Comparison of ENCODE assay signal across 8 cellular contexts in genomic region chr11:75563978-75564552, GRCh38.
DNase-seq lines count a peak whose midpoint lies in the region; ATAC-seq and TF ChIP-seq lines count a peak whose summit lies in the region.

No MANE protein-coding gene starts in this region.

- H3K9me3 Mint-ChIP-seq in T-helper 2 cell treated with Interferon-gamma antibody and Interleukin-4, amounts not matched to agents 5 μg/mL and 100 μg/mL, for 36 hours: no peaks in the 10 kb centered on the region
- H3K9me3 Mint-ChIP-seq in stimulated activated memory B cell treated with anti-CD40 and anti-IgM and Interleukin-4, amounts not matched to agents 10 μg/mL and 1 μg/mL and 100 μg/mL, for 72 hours: no peaks in the 10 kb centered on the region

- no peak for ATAC-seq in stimulated activated memory B cell treated with anti-CD40 and anti-IgM and Interleukin-4, amounts not matched to agents 10 μg/mL and 1 μg/mL and 100 μg/mL, for 72 hours

- H3K27ac Mint-ChIP-seq in T-helper 2 cell treated with Interferon-gamma antibody and Interleukin-4, amounts not matched to agents 5 μg/mL and 100 μg/mL, for 36 hours: peak overlapping the region; percentile 74
- H3K27ac Mint-ChIP-seq in stimulated activated memory B cell treated with anti-CD40 and anti-IgM and Interleukin-4, amounts not matched to agents 10 μg/mL and 1 μg/mL and 100 μg/mL, for 72 hours: peak overlapping the region; percentile 92

- peaks cover 22% of the 10 kb centered on the region for H3K4me1 Mint-ChIP-seq in T-helper 2 cell treated with Interferon-gamma antibody and Interleukin-4, amounts not matched to agents 5 μg/mL and 100 μg/mL, for 36 hours (ENCODE audit: low read depth)
- H3K4me1 Mint-ChIP-seq in stimulated activated memory B cell treated with anti-CD40 and anti-IgM and Interleukin-4, amounts not matched to agents 10 μg/mL and 1 μg/mL and 100 μg/mL, for 72 hours: peaks cover 26% of the 10 kb centered on the region

- H3K36me3 Mint-ChIP-seq in T-helper 2 cell treated with Interferon-gamma antibody and Interleukin-4, amounts not matched to agents 5 μg/mL and 100 μg/mL, for 36 hours (ENCODE audit: low read depth): peaks cover 8% of the 10 kb centered on the region
- peaks cover 13% of the 10 kb centered on the region for H3K36me3 Mint-ChIP-seq in stimulated activated memory B cell treated with anti-CD40 and anti-IgM and Interleukin-4, amounts not matched to agents 10 μg/mL and 1 μg/mL and 100 μg/mL, for 72 hours

- in situ Hi-C loops in astrocyte of the spinal cord (cut with HindIII; ENCODE audit: low sequenced_read_pairs): no loop called here

- peak overlapping the region; percentile 94 for H3K4me3 ChIP-seq in astrocyte of the spinal cord (ENCODE audit: low read depth, low read length)

- peak; percentile 72 for TF ChIP-seq CTCF in astrocyte of the spinal cord (IDR thresholded peaks at IDR 0.05; ENCODE audit: low read depth, low read length)

- DNase-seq in T-helper 2 cell treated with Interferon-gamma antibody and Interleukin-4, amounts not matched to agents 5 μg/mL and 100 μg/mL, for 36 hours (ENCODE audit: low spot score): no peak
- DNase-seq in T-helper 2 cell (no peak), astrocyte of the spinal cord (ENCODE audit: low read depth, low spot score) (peak; percentile 89), iPS-NIHi11 (ENCODE audit: low spot score) (peak; percentile 70), SHP77 treated with DMSO at 0.1 percent for 48 hours (lab: John Stamatoyannopoulos, UW) (no peak), NCI-H345 treated with DMSO at 0.1 percent for 48 hours (lab: John Stamatoyannopoulos, UW; ENCODE audit: unreplicated experiment) (no peak), inferior parietal cortex (ENCODE audit: extremely low spot score) (no peak)

- H3K27me3 Mint-ChIP-seq in T-helper 2 cell treated with Interferon-gamma antibody and Interleukin-4, amounts not matched to agents 5 μg/mL and 100 μg/mL, for 36 hours (ENCODE audit: low read depth): peaks cover 7% of the 10 kb centered on the region
- peaks cover 10% of the 10 kb centered on the region for H3K27me3 Mint-ChIP-seq in stimulated activated memory B cell treated with anti-CD40 and anti-IgM and Interleukin-4, amounts not matched to agents 10 μg/mL and 1 μg/mL and 100 μg/mL, for 72 hours

- peak overlapping the region; percentile 99 for H3K4me3 Mint-ChIP-seq in T-helper 2 cell treated with Interferon-gamma antibody and Interleukin-4, amounts not matched to agents 5 μg/mL and 100 μg/mL, for 36 hours
- peak overlapping the region; percentile 96 for H3K4me3 Mint-ChIP-seq in stimulated activated memory B cell treated with anti-CD40 and anti-IgM and Interleukin-4, amounts not matched to agents 10 μg/mL and 1 μg/mL and 100 μg/mL, for 72 hours

Comparison
In these comparisons a context has a peak if more than half of its experiments do, and no peak if none do; other contexts are left out.
1. DNase-seq: peak in astrocyte of the spinal cord (single experiment) and iPS-NIHi11 (single experiment); none in T-helper 2 cell treated with Interferon-gamma antibody and Interleukin-4, amounts not matched to agents 5 μg/mL and 100 μg/mL, for 36 hours (single experiment), T-helper 2 cell (0 of 5), SHP77 treated with DMSO at 0.1 percent for 48 hours (single experiment), NCI-H345 treated with DMSO at 0.1 percent for 48 hours (single experiment) and inferior parietal cortex (single experiment).